Comparison of ENCODE assay signal across 8 cellular contexts in genomic region chr13:109610517-109610916, GRCh38.
DNase-seq lines count a peak whose midpoint lies in the region; ATAC-seq and TF ChIP-seq lines count a peak whose summit lies in the region.

No MANE protein-coding gene starts in this region.

- ATAC-seq in activated naive CD8-positive, alpha-beta T cell treated with anti-CD3 and anti-CD28 coated beads, Interleukin-2, amount 10 ng/mL, durations not matched to agents 7 days and 5 days (ENCODE audit: low read depth): peak; percentile 72
- peak; percentile 92 for ATAC-seq in upper lobe of right lung

- H3K27ac ChIP-seq in PC-9 (no peak overlapping the region), liver (ENCODE audit: low read depth in 1 of 2, low read length in 2 of 2) (no peak overlapping the region), upper lobe of right lung (no peak overlapping the region)

- no peak overlapping the region for H3K27ac Mint-ChIP-seq in activated naive CD8-positive, alpha-beta T cell treated with anti-CD3 and anti-CD28 coated beads, Interleukin-2, amount 10 ng/mL, durations not matched to agents 7 days and 5 days

- H3K79me2 ChIP-seq in PC-9 (ENCODE audit: low read depth): no peaks in the 10 kb centered on the region

- H3K4me1 Mint-ChIP-seq in activated naive CD8-positive, alpha-beta T cell treated with anti-CD3 and anti-CD28 coated beads, Interleukin-2, amount 10 ng/mL, durations not matched to agents 7 days and 5 days: no peaks in the 10 kb centered on the region

- no peaks in the 10 kb centered on the region for H3K36me3 ChIP-seq in PC-9 (ENCODE audit: low read depth)
- H3K36me3 ChIP-seq in liver (ENCODE audit: control insufficient read depth in 4 of 4, insufficient read depth in 3 of 4, low read depth in 1 of 4, low read length in 3 of 4): no peaks in the 10 kb centered on the region
- no peaks in the 10 kb centered on the region for H3K36me3 ChIP-seq in upper lobe of right lung

- BruUV-seq in PC-9 (replicated peaks; lab: Mats Ljungman, UMichigan): no TSS peak

- CTCF ChIA-PET in PC-9 (lab: Charles Lee): no interaction called here

- H2AFZ ChIP-seq in PC-9: no peak overlapping the region

- H3K4me3 Mint-ChIP-seq in activated naive CD8-positive, alpha-beta T cell treated with anti-CD3 and anti-CD28 coated beads, Interleukin-2, amount 10 ng/mL, durations not matched to agents 7 days and 5 days: no peak overlapping the region

- DNase-seq in DMS53 (lab: John Stamatoyannopoulos, UW) (peak; percentile 5), DMS53 treated with DMSO at 0.1 percent for 48 hours (lab: John Stamatoyannopoulos, UW; ENCODE audit: unreplicated experiment) (no peak), PC-9 (peak; percentile 18 to 26), upper lobe of right lung (peak; percentile 73), mucosa of gallbladder (ENCODE audit: low spot score) (no peak), occipital lobe (lab: John Stamatoyannopoulos, UW) (no peak)
- peak; percentile 40 for DNase-seq in activated naive CD8-positive, alpha-beta T cell treated with anti-CD3 and anti-CD28 coated beads, Interleukin-2, amount 10 ng/mL, durations not matched to agents 7 days and 5 days

- H3K4me2 ChIP-seq in PC-9: no peak overlapping the region

- H3K27me3 ChIP-seq in PC-9 (ENCODE audit: insufficient read depth, low read depth): no peaks in the 10 kb centered on the region
- H3K27me3 ChIP-seq in liver (ENCODE audit: control insufficient read depth in 4 of 4, insufficient read depth in 4 of 4, low read length in 3 of 4): no peaks in the 10 kb centered on the region
- H3K27me3 ChIP-seq in upper lobe of right lung: no peaks in the 10 kb centered on the region

- TF ChIP-seq CTCF in PC-9 (conservative IDR thresholded peaks at IDR 0.05) (peak; percentile 52), liver (IDR thresholded peaks at IDR 0.05; ENCODE audit: low read depth, low read length, missing input control) (peak; percentile 26), upper lobe of right lung (IDR thresholded peaks at IDR 0.05) (peak; percentile 45)

- no peaks in the 10 kb centered on the region for H3K9me2 ChIP-seq in PC-9 (ENCODE audit: insufficient read depth)

- intact Hi-C loops in PC-9 (cut with micrococcal nuclease; ENCODE audit: unreplicated experiment): no loop called here
- intact Hi-C loops in upper lobe of right lung (cut with DNase I): no loop called here

- no peaks in the 10 kb centered on the region for H3K36me3 Mint-ChIP-seq in activated naive CD8-positive, alpha-beta T cell treated with anti-CD3 and anti-CD28 coated beads, Interleukin-2, amount 10 ng/mL, durations not matched to agents 7 days and 5 days

- H3K27me3 Mint-ChIP-seq in activated naive CD8-positive, alpha-beta T cell treated with anti-CD3 and anti-CD28 coated beads, Interleukin-2, amount 10 ng/mL, durations not matched to agents 7 days and 5 days: peaks cover 6% of the 10 kb centered on the region

- peaks cover 2% of the 10 kb centered on the region for H3K9me3 Mint-ChIP-seq in activated naive CD8-positive, alpha-beta T cell treated with anti-CD3 and anti-CD28 coated beads, Interleukin-2, amount 10 ng/mL, durations not matched to agents 7 days and 5 days

- H3K9ac ChIP-seq in liver (ENCODE audit: low read depth in 1 of 2, low read length in 2 of 2): no peak overlapping the region

- TF ChIP-seq RAD21 in liver (IDR thresholded peaks at IDR 0.05): peak; percentile 60 to 77

- H3F3A ChIP-seq in PC-9 (ENCODE audit: insufficient read depth, low read depth): no peaks in the 10 kb centered on the region

- H3K4me1 ChIP-seq in PC-9 (replicated peaks; ENCODE audit: insufficient read depth): peaks cover 14% of the 10 kb centered on the region
- H3K4me1 ChIP-seq in liver (ENCODE audit: control insufficient read depth in 4 of 4, insufficient read depth in 4 of 4, low read length in 3 of 4): peaks cover 1 to 16% (median 7%) of the 10 kb centered on the region in 4 donors
- no peaks in the 10 kb centered on the region for H3K4me1 ChIP-seq in upper lobe of right lung

- H3K9me3 ChIP-seq in PC-9 (ENCODE audit: insufficient read depth, low read depth) (no peaks in the 10 kb centered on the region), liver (ENCODE audit: control insufficient read depth in 4 of 4, low read length in 3 of 4) (no peaks in the 10 kb centered on the region), upper lobe of right lung (no peaks in the 10 kb centered on the region)

- no peak overlapping the region for H3K4me3 ChIP-seq in PC-9
- H3K4me3 ChIP-seq in liver (ENCODE audit: low read depth in 1 of 3, low read length in 3 of 3): no peak overlapping the region
- no peak overlapping the region for H3K4me3 ChIP-seq in upper lobe of right lung

- H4K20me1 ChIP-seq in PC-9 (ENCODE audit: insufficient read depth): no peaks in the 10 kb centered on the region

- WGBS in liver: 69% methylated on average over 4 of the region's 4 CpGs

- POLR2A ChIA-PET in PC-9 (lab: Charles Lee; ENCODE audit: unreplicated experiment): no interaction called here
- POLR2A ChIA-PET in activated naive CD8-positive, alpha-beta T cell treated with anti-CD3 and anti-CD28 coated beads, Interleukin-2, amount 10 ng/mL, durations not matched to agents 7 days and 5 days (lab: Charles Lee): no interaction called here

TF ChIP-seq in liver, 16 proteins besides CTCF, POLR2A, EP300 and RAD21:
- TF ChIP-seq HNF4A (conservative IDR thresholded peaks at IDR 0.05) (no peak), HNF4G (IDR thresholded peaks at IDR 0.05) (no peak), GABPA (IDR thresholded peaks at IDR 0.05 in 1 of 2, conservative IDR thresholded peaks at IDR 0.05 in 1 of 2) (no peak), FOXA1 (IDR thresholded peaks at IDR 0.05) (no peak)
- TF ChIP-seq, protein P1, sequence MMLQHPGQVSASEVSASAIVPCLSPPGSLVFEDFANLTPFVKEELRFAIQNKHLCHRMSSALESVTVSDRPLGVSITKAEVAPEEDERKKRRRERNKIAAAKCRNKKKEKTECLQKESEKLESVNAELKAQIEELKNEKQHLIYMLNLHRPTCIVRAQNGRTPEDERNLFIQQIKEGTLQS (IDR thresholded peaks at IDR 0.05): no peak

Comparison
In these comparisons a context has a peak if more than half of its experiments do, and no peak if none do; other contexts are left out.
1. DNase-seq: peak in DMS53 (single experiment), PC-9 (2 of 2), activated naive CD8-positive, alpha-beta T cell treated with anti-CD3 and anti-CD28 coated beads, Interleukin-2, amount 10 ng/mL, durations not matched to agents 7 days and 5 days (single experiment) and upper lobe of right lung (single experiment); none in DMS53 treated with DMSO at 0.1 percent for 48 hours (single experiment), mucosa of gallbladder (single experiment) and occipital lobe (single experiment).
2. Peak in every context shown above with its lines, with median percentiles within 50 percentile points of each other: CTCF ChIP-seq.